Comparison of ENCODE assay signal across 15 cellular contexts in the genomic region with DNA sequence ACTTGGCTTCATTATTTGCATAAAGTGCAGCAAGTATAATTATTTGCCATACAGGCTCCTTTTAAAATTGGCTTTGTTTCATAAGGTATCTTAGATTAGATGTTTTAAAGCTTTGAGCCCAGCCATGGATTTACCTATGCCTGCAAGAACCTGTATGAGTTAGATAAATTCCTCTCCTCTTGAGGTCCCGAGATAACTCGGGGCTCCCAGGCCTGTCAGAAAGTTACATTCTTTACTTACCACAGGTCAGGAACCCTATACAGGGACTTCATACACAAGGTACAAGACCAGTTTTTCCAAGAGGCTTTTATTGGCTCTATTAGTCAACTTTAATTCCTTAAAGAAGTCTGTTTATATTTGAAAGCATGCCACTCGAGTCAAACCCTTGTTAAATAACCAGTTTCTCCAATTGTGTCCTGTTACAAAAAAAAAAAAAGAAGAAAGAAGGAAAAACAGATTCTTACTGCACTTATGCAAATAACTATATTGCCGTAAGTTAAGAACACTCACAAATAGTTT. TPM values are rescaled to one million over a fixed set of nuclear protein-coding genes. Genes with fewer than 3 reads are reported as not detected.
"Had no signal": no experiment of that assay in that cellular context is flagged by ENCODE, and none has a peak within 500 bp of the region (broad histone marks: within the 10 kb centered on the region; RNA-seq: fewer than 3 reads in every experiment).

No MANE protein-coding gene starts in this region.

- H3K4me3 Mint-ChIP-seq: activated T-helper 17 cell treated with anti-CD3 and anti-CD28 coated beads, Interleukin-2, amount 50 U/mL, for 72 hours; nephron progenitor cell had no signal

- H3K9me3 ChIP-seq: left lung had no signal

- H3K36me3 ChIP-seq: left lung had no signal

- H3K27me3 Mint-ChIP-seq: activated T-helper 17 cell treated with anti-CD3 and anti-CD28 coated beads, Interleukin-2, amount 50 U/mL, for 72 hours had no signal

- ATAC-seq: activated T-helper 17 cell treated with anti-CD3 and anti-CD28 coated beads, Interleukin-2, amount 50 U/mL, for 72 hours; left lung had no signal

- H3K4me3 ChIP-seq: left lung had no signal

- H3K27me3 ChIP-seq: left lung had no signal

- H3K9me3 Mint-ChIP-seq: activated T-helper 17 cell treated with anti-CD3 and anti-CD28 coated beads, Interleukin-2, amount 50 U/mL, for 72 hours had no signal

- H3K27ac Mint-ChIP-seq: activated T-helper 17 cell treated with anti-CD3 and anti-CD28 coated beads, Interleukin-2, amount 50 U/mL, for 72 hours; nephron progenitor cell had no signal

- DNase-seq: activated CD4-positive, alpha-beta T cell treated with anti-CD3 and anti-CD28 coated beads for 1 hour; activated CD4-positive, alpha-beta T cell treated with anti-CD3 and anti-CD28 coated beads, Interleukin-2, amount 50 U/mL, for 48 hours; activated naive CD4-positive, alpha-beta T cell treated with Interleukin-2 at 50 U/mL for 16 hours; anterior cingulate cortex; hippocampal formation; kidney; left lung; nephron progenitor cell; stimulated activated CD4-positive, alpha-beta T cell treated with anti-CD3 and anti-CD28 coated beads, Interleukin-12 subunit alpha, Interleukin-12 subunit beta, amount 100 ng/mL, for 4 hours; stimulated activated CD4-positive, alpha-beta T cell treated with anti-CD3 and anti-CD28 coated beads, Interleukin-2, amount 100 ng/mL, for 24 hours; T-helper 9 cell had no signal

RNA-seq across cellular contexts. Expression of a gene that starts 22.0 kb away (rescaled TPM):
- total RNA-seq: chondrocyte, dermis blood vessel endothelial cell, pulmonary artery endothelial cell had no signal

RNA-seq across cellular contexts. Expression of a gene that starts 40.6 kb away (rescaled TPM):
- total RNA-seq: dermis blood vessel endothelial cell had no signal
